Comparison of ENCODE assay signal across 12 cellular contexts in genomic region chr2:161004379-161004778, GRCh38.
DNase-seq lines count a peak whose midpoint lies in the region; ATAC-seq, FAIRE-seq and TF ChIP-seq lines count a peak whose summit lies in the region.
"Had no signal": no experiment of that assay in that cellular context is flagged by ENCODE, and none has a peak within 500 bp of the region (broad histone marks: within the 10 kb centered on the region; RNA-seq: fewer than 3 reads in every experiment).

No MANE protein-coding gene starts in this region.

- H3K9ac ChIP-seq in Loucy (ENCODE audit: low read depth, low read length, poor library complexity, severe bottlenecking) (no peak overlapping the region), H1 (replicated peaks in 1 of 4; ENCODE audit: extremely low read depth in 1 of 4, low read depth in 3 of 4, low read length in 3 of 4) (no peak overlapping the region)

- no peaks in the 10 kb centered on the region for H3K4me1 Mint-ChIP-seq in activated T-helper 17 cell treated with anti-CD3 and anti-CD28 coated beads, Interleukin-2, amount 50 U/mL, for 72 hours

- 54 to 72% (median 60%) methylated on average over 2 of the region's 2 CpGs for WGBS in heart left ventricle, 4 donors
- WGBS in H1 (ENCODE audit: extremely low coverage in 1 of 2, insufficient coverage in 1 of 2, insufficient read length in 1 of 2, insufficient replicate concordance in 2 of 2, low coverage in 1 of 2, low lambda C conversion rate in 2 of 2, missing lambda C conversion rate in 1 of 2), 2 experiments, result 81% methylated on average over 2 of the region's 2 CpGs; no CpG with 5 or more reads in 1 of the 2 experiments

- H2BK20ac ChIP-seq in H1 (ENCODE audit: low read length), result no peak overlapping the region

- TF ChIP-seq RAD21 in H1 (IDR thresholded peaks at IDR 0.05 in 1 of 2, conservative IDR thresholded peaks at IDR 0.05 in 1 of 2; ENCODE audit: low read depth in 2 of 2, low read length in 2 of 2), result peak; percentile 44 to 49; a peak in 3 of 4 replicates

- no peaks in the 10 kb centered on the region for H3K9me2 ChIP-seq in Loucy (replicated peaks; ENCODE audit: low read depth, low read length)

- H3K23ac ChIP-seq in H1 (ENCODE audit: insufficient read length), result no peak overlapping the region

- no peak for TF ChIP-seq EP300 in H1 (IDR thresholded peaks at IDR 0.05; ENCODE audit: borderline replicate concordance in 1 of 2, low read depth in 2 of 2, low read length in 2 of 2)

- no peak overlapping the region for H4K5ac ChIP-seq in H1 (ENCODE audit: insufficient read length, low read depth, low read length)

- no peak for FAIRE-seq in H1 (lab: Jason Lieb, UNC)
- FAIRE-seq: endometrium had no signal

- H2BK12ac ChIP-seq in H1 (ENCODE audit: low read depth, low read length), result no peak overlapping the region

- no peaks in the 10 kb centered on the region for H3K36me3 Mint-ChIP-seq in activated T-helper 17 cell treated with anti-CD3 and anti-CD28 coated beads, Interleukin-2, amount 50 U/mL, for 72 hours (ENCODE audit: low read depth)

- H3K27me3 ChIP-seq in heart left ventricle (no peaks in the 10 kb centered on the region), Loucy (ENCODE audit: insufficient read depth, low read length, poor library complexity, severe bottlenecking) (no peaks in the 10 kb centered on the region), H1 (replicated peaks in 1 of 4; ENCODE audit: control insufficient read depth in 3 of 4, extremely low read depth in 1 of 4, insufficient read depth in 3 of 4, low read length in 3 of 4) (no peaks in the 10 kb centered on the region), tibial artery (peaks cover 0 to 4% of the 10 kb centered on the region in 2 donors)

- no peak overlapping the region for H3K4me3 ChIP-seq in heart left ventricle
- no peak overlapping the region for H3K4me3 ChIP-seq in Loucy (ENCODE audit: low read length, poor library complexity, severe bottlenecking)
- no peak overlapping the region for H3K4me3 ChIP-seq in H1 (ENCODE audit: extremely low read depth in 1 of 4, insufficient read depth in 2 of 4, low read depth in 3 of 4, low read length in 4 of 4)
- H3K4me3 ChIP-seq in tibial artery, result no peak overlapping the region

- H3K56ac ChIP-seq in H1 (replicated peaks; ENCODE audit: insufficient read length, low read depth, low read length), result no peak overlapping the region

- H3F3A ChIP-seq in Loucy (ENCODE audit: low read depth), result no peaks in the 10 kb centered on the region

- H3K27ac Mint-ChIP-seq in activated T-helper 17 cell treated with anti-CD3 and anti-CD28 coated beads, Interleukin-2, amount 50 U/mL, for 72 hours, result no peak overlapping the region

- H2BK5ac ChIP-seq in H1 (ENCODE audit: low read depth, low read length), result no peak overlapping the region

- no peak overlapping the region for H3K27ac ChIP-seq in heart left ventricle
- no peak overlapping the region for H3K27ac ChIP-seq in H1 (ENCODE audit: low read depth, low read length)
- H3K27ac ChIP-seq in tibial artery, result no peak overlapping the region

- TF ChIP-seq POLR2A in heart left ventricle (IDR thresholded peaks at IDR 0.05), result no peak
- TF ChIP-seq POLR2A in H1 (IDR thresholded peaks at IDR 0.05; ENCODE audit: control extremely low read depth in 1 of 2, low read depth in 2 of 2, low read length in 2 of 2), result no peak

- H3K79me2 ChIP-seq in Loucy (ENCODE audit: insufficient read depth, low read length), result no peaks in the 10 kb centered on the region
- H3K79me2 ChIP-seq in H1 (ENCODE audit: control insufficient read depth in 1 of 2, insufficient read depth in 2 of 2, low read length in 2 of 2), result no peaks in the 10 kb centered on the region

- H4K8ac ChIP-seq in H1 (ENCODE audit: extremely low read depth, insufficient read depth, low read length), result no peak overlapping the region

- H2BK120ac ChIP-seq in H1 (replicated peaks; ENCODE audit: low read depth, low read length), result no peak overlapping the region

- H3K4me1 ChIP-seq in heart left ventricle (no peaks in the 10 kb centered on the region), Loucy (ENCODE audit: insufficient read depth, low read length, poor library complexity, severe bottlenecking) (no peaks in the 10 kb centered on the region), H1 (replicated peaks in 1 of 4; ENCODE audit: control insufficient read depth in 3 of 4, insufficient read depth in 4 of 4, low read length in 3 of 4) (no peaks in the 10 kb centered on the region), tibial artery (no peaks in the 10 kb centered on the region)

- intact Hi-C loops in heart left ventricle (cut with DNase I), result loop anchor here in 1 of 10 donors (5.0 kb wide), 1 partner anchor 897 kb away; no protein-coding TSS in a partner anchor
- intact Hi-C loops in left cardiac atrium (cut with DNase I), result no loop called here
- intact Hi-C loops in tibial artery (cut with DNase I; ENCODE audit: low total_unique reads), result no loop called here

- no peak overlapping the region for H4K91ac ChIP-seq in H1 (replicated peaks; ENCODE audit: insufficient read length, low read length)

- DNase-seq in heart left ventricle (no peak), left cardiac atrium (no peak), H1 (ENCODE audit: low read depth in 1 of 2, low spot score in 2 of 2) (no peak), tibial artery (no peak)
- no peak for DNase-seq in activated naive CD4-positive, alpha-beta T cell treated with anti-CD3 and anti-CD28 coated beads, Interleukin-2, amount 50 U/mL, for 16 hours
- DNase-seq: activated T-cell treated with anti-CD3 and anti-CD28 coated beads for 4 hours, DMS79, GOT3 had no signal

- no peak overlapping the region for H3K18ac ChIP-seq in H1 (ENCODE audit: extremely low read depth, low read length)

- peaks cover 4% of the 10 kb centered on the region for H3K9me3 Mint-ChIP-seq in activated T-helper 17 cell treated with anti-CD3 and anti-CD28 coated beads, Interleukin-2, amount 50 U/mL, for 72 hours

- no peaks in the 10 kb centered on the region for H3K79me1 ChIP-seq in H1 (ENCODE audit: low read depth, low read length)

- H2AFZ ChIP-seq in Loucy (ENCODE audit: low read length), result peak overlapping the region; percentile 70
- H2AFZ ChIP-seq in H1 (ENCODE audit: low read length), result no peak overlapping the region

- H3K9me3 ChIP-seq in heart left ventricle (no peaks in the 10 kb centered on the region), Loucy (ENCODE audit: insufficient read depth, low read depth, low read length) (no peaks in the 10 kb centered on the region), H1 (ENCODE audit: insufficient read depth in 2 of 2, low read depth in 1 of 2, low read length in 1 of 2) (peaks cover 0 to 7% of the 10 kb centered on the region in 2 experiments; a peak in 1 of 4 replicates), tibial artery (no peaks in the 10 kb centered on the region)

- CTCF ChIA-PET in H1 (lab: Charles Lee; ENCODE audit: partially characterized antibody), result interaction anchor here (0.6 to 3.7 kb wide), 28 partner anchors 8 to 950 kb away, joined by 3 to 16 read pairs (median 4); no protein-coding TSS in a partner anchor

- H2BK15ac ChIP-seq in H1 (ENCODE audit: low read length), result no peak overlapping the region

- H3K4ac ChIP-seq in H1 (replicated peaks; ENCODE audit: insufficient read length, low read depth, low read length), result no peak overlapping the region

- H3K14ac ChIP-seq in H1 (ENCODE audit: insufficient read length), result no peak overlapping the region

- H4K20me1 ChIP-seq in Loucy (ENCODE audit: insufficient read depth, low read length, poor library complexity, severe bottlenecking) (no peaks in the 10 kb centered on the region), H1 (replicated peaks in 1 of 2; ENCODE audit: control insufficient read depth in 1 of 2, insufficient read depth in 2 of 2, low read length in 2 of 2) (no peaks in the 10 kb centered on the region)

- no peak overlapping the region for H3K4me3 Mint-ChIP-seq in activated T-helper 17 cell treated with anti-CD3 and anti-CD28 coated beads, Interleukin-2, amount 50 U/mL, for 72 hours

- no peaks in the 10 kb centered on the region for H3K23me2 ChIP-seq in H1 (ENCODE audit: low read depth, low read length)

- H3K36me3 ChIP-seq in heart left ventricle (no peaks in the 10 kb centered on the region), Loucy (ENCODE audit: insufficient read depth, low read length) (no peaks in the 10 kb centered on the region), H1 (ENCODE audit: control insufficient read depth in 2 of 4, insufficient read depth in 4 of 4, low read length in 3 of 4) (no peaks in the 10 kb centered on the region), tibial artery (no peaks in the 10 kb centered on the region)

- H2AK5ac ChIP-seq in H1 (ENCODE audit: low read depth, low read length), result no peak overlapping the region

- POLR2A ChIA-PET in H1 (lab: Charles Lee; ENCODE audit: partially characterized antibody), result no interaction called here

- ATAC-seq in heart left ventricle (no peak), left cardiac atrium (no peak), GM19467 (IDR thresholded peaks at IDR 0.05; ENCODE audit: unreplicated experiment) (no peak)
- no peak for ATAC-seq in activated T-helper 17 cell treated with anti-CD3 and anti-CD28 coated beads, Interleukin-2, amount 50 U/mL, for 72 hours (replicated peaks)

- peaks cover 17% of the 10 kb centered on the region for H3K27me3 Mint-ChIP-seq in activated T-helper 17 cell treated with anti-CD3 and anti-CD28 coated beads, Interleukin-2, amount 50 U/mL, for 72 hours

- peak in 9 of 12 donors; percentile 18 to 48 (median 26) for TF ChIP-seq CTCF in heart left ventricle (IDR thresholded peaks at IDR 0.05)
- TF ChIP-seq CTCF in Loucy (conservative IDR thresholded peaks at IDR 0.05; ENCODE audit: low read length), result peak; percentile 71
- TF ChIP-seq CTCF in H1 (IDR thresholded peaks at IDR 0.05; ENCODE audit: control extremely low read depth in 1 of 3, insufficient read depth in 1 of 3, low read depth in 1 of 3, low read length in 3 of 3), result peak in 2 of 3 experiments; percentile 13 to 38; a peak in 2 of 4 replicates
- TF ChIP-seq CTCF in tibial artery (IDR thresholded peaks at IDR 0.05), result peak; percentile 11 to 19

- H3K4me2 ChIP-seq in Loucy (ENCODE audit: low read depth, low read length, poor library complexity, severe bottlenecking) (no peak overlapping the region), H1 (ENCODE audit: insufficient read depth in 1 of 2, low read depth in 2 of 2, low read length in 2 of 2) (no peak overlapping the region)

TF ChIP-seq in H1, 55 proteins besides CTCF, POLR2A, EP300 and RAD21 (continues in another document):
- TF ChIP-seq KDM1A (IDR thresholded peaks at IDR 0.05; ENCODE audit: borderline replicate concordance, low read length), result no peak
- TF ChIP-seq HDAC2 (IDR thresholded peaks at IDR 0.05; ENCODE audit: borderline replicate concordance in 1 of 2, low read depth in 2 of 2, low read length in 2 of 2), result no peak
- TF ChIP-seq POU5F1 (IDR thresholded peaks at IDR 0.05; ENCODE audit: low read depth, low read length), result no peak
- no peak for TF ChIP-seq RXRA (IDR thresholded peaks at IDR 0.05; ENCODE audit: insufficient read depth, low read depth, low read length)

Comparison
In these comparisons a context has a peak if more than half of its experiments do, and no peak if none do; other contexts are left out.
1. CTCF ChIP-seq: peak in every context shown above with its lines; median percentile 71 in Loucy; 26 in heart left ventricle; 26 in H1; 15 in tibial artery.